In the genomic region with DNA sequence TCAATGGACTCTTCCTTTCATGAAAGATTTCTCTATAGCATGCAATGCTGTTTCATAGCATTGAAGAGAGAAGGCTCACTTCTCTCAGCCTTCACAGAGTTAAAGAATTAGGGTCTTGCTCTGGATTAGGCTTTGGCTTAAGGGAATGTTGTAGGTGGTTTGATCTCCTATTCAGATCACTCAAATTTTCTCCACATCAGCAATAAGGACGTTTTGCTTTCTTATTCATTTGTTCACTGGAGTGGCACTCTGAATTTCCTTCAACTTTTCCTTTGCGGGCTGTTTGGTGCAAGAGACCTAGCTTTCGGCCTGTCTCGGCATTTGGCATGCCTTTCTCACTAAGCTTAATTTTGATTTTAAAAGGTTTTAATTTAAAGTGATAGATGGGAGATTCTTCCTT, we compare ENCODE assay signal across 19 cellular contexts.
"Had no signal": no experiment of that assay in that cellular context is flagged by ENCODE, and none has a peak within 500 bp of the region (broad histone marks: within the 10 kb centered on the region; RNA-seq: fewer than 3 reads in every experiment).

No MANE protein-coding gene starts in this region.

- H3K4me3 Mint-ChIP-seq: dendritic cell treated with granulocyte-macrophage colony-stimulating factor and Interleukin-4, amounts not matched to agents 40 ng/mL and 50 ng/mL, for 4 days; endodermal cell; memory B cell; nephron; neural progenitor cell; stimulated activated memory B cell treated with anti-CD40 and anti-IgM and Interleukin-4, amounts not matched to agents 10 μg/mL and 1 μg/mL and 100 μg/mL, for 72 hours had no signal

- H3K27ac Mint-ChIP-seq: dendritic cell treated with granulocyte-macrophage colony-stimulating factor and Interleukin-4, amounts not matched to agents 40 ng/mL and 50 ng/mL, for 4 days; endodermal cell; memory B cell; neural progenitor cell; stimulated activated memory B cell treated with anti-CD40 and anti-IgM and Interleukin-4, amounts not matched to agents 10 μg/mL and 1 μg/mL and 100 μg/mL, for 72 hours had no signal

- ATAC-seq: esophagus mucosa; gastrocnemius medialis; left lobe of liver; stimulated activated memory B cell treated with anti-CD40 and anti-IgM and Interleukin-4, amounts not matched to agents 10 μg/mL and 1 μg/mL and 100 μg/mL, for 72 hours; stimulated activated naive CD8-positive, alpha-beta T cell treated with anti-CD3 and anti-CD28 coated beads, Interleukin-15, Interleukin-2, amounts not matched to agents 100 U/mL and 50 U/mL, for 24 hours had no signal

- H3K27me3 Mint-ChIP-seq: dendritic cell treated with granulocyte-macrophage colony-stimulating factor and Interleukin-4, amounts not matched to agents 40 ng/mL and 50 ng/mL, for 4 days; memory B cell; stimulated activated memory B cell treated with anti-CD40 and anti-IgM and Interleukin-4, amounts not matched to agents 10 μg/mL and 1 μg/mL and 100 μg/mL, for 72 hours had no signal

- H3K9me3 Mint-ChIP-seq: dendritic cell treated with granulocyte-macrophage colony-stimulating factor and Interleukin-4, amounts not matched to agents 40 ng/mL and 50 ng/mL, for 4 days; endodermal cell; memory B cell; nephron; neural progenitor cell; stimulated activated memory B cell treated with anti-CD40 and anti-IgM and Interleukin-4, amounts not matched to agents 10 μg/mL and 1 μg/mL and 100 μg/mL, for 72 hours had no signal

- DNase-seq: colonic mucosa; effector CD8-positive, alpha-beta T cell; endodermal cell; foreskin fibroblast; gastrocnemius medialis; head of caudate nucleus; kidney; sigmoid colon; stimulated activated CD4-positive, alpha-beta T cell treated with anti-CD3 and anti-CD28 coated beads, Interleukin-2, amount 100 ng/mL, for 24 hours; stimulated activated CD4-positive, alpha-beta T cell treated with anti-CD3 and anti-CD28 coated beads, Interleukin-4, amount 100 ng/mL, for 24 hours; stimulated activated naive CD8-positive, alpha-beta T cell treated with anti-CD3 and anti-CD28 coated beads, Interleukin-15, Interleukin-2, amounts not matched to agents 100 U/mL and 50 U/mL, for 24 hours; transverse colon had no signal
